8 cellular contexts compared by ENCODE assay signal in the genomic region with DNA sequence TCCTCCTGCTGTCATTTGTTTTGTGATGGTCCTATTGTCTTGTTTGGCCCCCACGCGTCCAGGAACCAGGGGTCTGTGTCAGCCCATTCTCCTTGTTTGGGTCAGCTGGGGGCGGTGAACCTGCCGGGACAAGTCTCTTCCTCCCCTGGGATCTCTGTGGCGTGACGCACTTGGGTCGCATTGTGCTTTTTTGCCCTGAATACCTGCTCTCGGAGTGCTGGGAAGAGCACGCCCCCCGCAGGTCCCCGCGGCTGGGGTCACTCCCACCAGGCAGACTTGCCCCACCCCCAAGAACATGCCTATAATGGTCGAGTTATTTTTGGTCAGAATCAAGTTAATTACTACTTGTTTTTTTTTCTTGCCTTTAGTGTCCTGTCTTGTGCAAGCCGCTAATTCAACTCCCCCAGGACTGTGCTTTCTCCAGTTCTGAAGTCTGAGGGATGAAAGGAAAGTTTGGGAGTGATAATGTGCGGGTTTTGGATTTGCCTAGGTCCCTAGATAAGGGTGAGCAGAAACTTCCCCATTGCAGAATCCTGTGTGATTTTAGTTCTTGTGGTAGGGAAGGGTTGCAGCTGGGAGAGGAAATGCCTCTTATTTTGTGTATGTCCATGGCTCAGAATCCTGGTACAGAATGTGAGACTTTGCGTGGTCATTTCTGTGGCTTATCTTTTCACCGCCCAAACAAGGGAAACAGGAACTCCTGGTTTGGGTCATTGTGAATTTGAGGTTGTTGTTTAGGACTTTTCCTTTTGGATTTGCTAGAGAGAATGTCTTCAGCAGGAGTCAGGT. TPM values are rescaled to one million over a fixed set of nuclear protein-coding genes. Genes with fewer than 3 reads are reported as not detected.
A peak's percentile ranks its signal among the peaks of the same experiment; 100 is the strongest.
DNase-seq lines count a peak whose midpoint lies in the region; ATAC-seq and TF ChIP-seq lines count a peak whose summit lies in the region.

No MANE protein-coding gene starts in this region.

- H3K9me3 ChIP-seq in OCI-LY7 (ENCODE audit: low read length) (no peaks in the 10 kb centered on the region), breast epithelium (no peaks in the 10 kb centered on the region)

- TF ChIP-seq POLR2A in breast epithelium (IDR thresholded peaks at IDR 0.05) = no peak

- ATAC-seq in HG02970 (IDR thresholded peaks at IDR 0.05; ENCODE audit: low FRiP score, unreplicated experiment) (peak; percentile 5), GM18858 (IDR thresholded peaks at IDR 0.05; ENCODE audit: unreplicated experiment) (no peak)
- no peak for ATAC-seq in stimulated activated naive CD8-positive, alpha-beta T cell treated with anti-CD3 and anti-CD28 coated beads, Interleukin-15, Interleukin-2, amounts not matched to agents 100 U/mL and 50 U/mL, for 24 hours

- H3K4me1 ChIP-seq in OCI-LY7 (ENCODE audit: insufficient read depth, low read length, poor library complexity, severe bottlenecking) (peaks cover 10% of the 10 kb centered on the region), breast epithelium (peaks cover 0 to 6% of the 10 kb centered on the region in 2 donors)

- intact Hi-C loops in OCI-LY7 (cut with micrococcal nuclease; ENCODE audit: unreplicated experiment) = no loop called here
- intact Hi-C loops in breast epithelium (cut with DNase I; ENCODE audit: low total_unique reads) = no loop called here

- H3K4me3 ChIP-seq in OCI-LY7 (ENCODE audit: low read depth, low read length, poor library complexity, severe bottlenecking) (peak overlapping the region; percentile 84), breast epithelium (peak overlapping the region; percentile 83 to 95 (median 90)), kidney epithelial cell (ENCODE audit: low read depth, low read length) (peak overlapping the region; percentile 74)

- H3K27ac Mint-ChIP-seq in activated T-cell treated with anti-CD3 and anti-CD28 coated beads, Interleukin-2, amount 50 U/mL, for 24 hours = peak overlapping the region; percentile 64

- no peaks in the 10 kb centered on the region for H3K9me3 Mint-ChIP-seq in activated T-cell treated with anti-CD3 and anti-CD28 coated beads, Interleukin-2, amount 50 U/mL, for 24 hours

- BruUV-seq in OCI-LY7 (replicated peaks; lab: Mats Ljungman, UMichigan) = TSS peak; percentile 63

- H3K9me2 ChIP-seq in OCI-LY7 (ENCODE audit: insufficient read depth, low read length) = no peaks in the 10 kb centered on the region

- H3K4me3 Mint-ChIP-seq in activated T-cell treated with anti-CD3 and anti-CD28 coated beads, Interleukin-2, amount 50 U/mL, for 24 hours = peak overlapping the region; percentile 87

- H3K4me1 Mint-ChIP-seq in activated T-cell treated with anti-CD3 and anti-CD28 coated beads, Interleukin-2, amount 50 U/mL, for 24 hours (ENCODE audit: low read depth) = peaks cover 20% of the 10 kb centered on the region

- TF ChIP-seq CTCF in OCI-LY7 (conservative IDR thresholded peaks at IDR 0.05; ENCODE audit: low read length) (peak; percentile 29; the same call in 1 of the 2 replicates), breast epithelium (IDR thresholded peaks at IDR 0.05) (no peak), kidney epithelial cell (IDR thresholded peaks at IDR 0.05; ENCODE audit: insufficient read depth, low read length, poor library complexity, severe bottlenecking) (no peak)

- H4K20me1 ChIP-seq in OCI-LY7 (ENCODE audit: insufficient read depth, low read length) = no peaks in the 10 kb centered on the region

- POLR2A ChIA-PET in OCI-LY7 (lab: Charles Lee) = interaction anchor here (0.5 to 1.2 kb wide), 5 partner anchors 9 to 177 kb away, joined by 3 read pairs; no protein-coding TSS in a partner anchor

- H3K79me2 ChIP-seq in OCI-LY7 (ENCODE audit: insufficient read depth, low read depth, low read length) = no peaks in the 10 kb centered on the region

- H3K36me3 Mint-ChIP-seq in activated T-cell treated with anti-CD3 and anti-CD28 coated beads, Interleukin-2, amount 50 U/mL, for 24 hours (ENCODE audit: low read depth) = peaks cover 3% of the 10 kb centered on the region

- no peaks in the 10 kb centered on the region for H3K27me3 ChIP-seq in breast epithelium
- H3K27me3 ChIP-seq in kidney epithelial cell (ENCODE audit: control insufficient read depth, insufficient read depth, low read length) = no peaks in the 10 kb centered on the region

- H2AFZ ChIP-seq in OCI-LY7 (ENCODE audit: low read length) = peak overlapping the region; percentile 91

- peak overlapping the region; percentile 99 for H3K4me2 ChIP-seq in OCI-LY7 (ENCODE audit: low read length)

- H3K36me3 ChIP-seq in OCI-LY7 (ENCODE audit: insufficient read depth, low read length) (no peaks in the 10 kb centered on the region), breast epithelium (no peaks in the 10 kb centered on the region), kidney epithelial cell (ENCODE audit: control insufficient read depth, insufficient read depth, low read length) (no peaks in the 10 kb centered on the region)

- H3K27me3 Mint-ChIP-seq in activated T-cell treated with anti-CD3 and anti-CD28 coated beads, Interleukin-2, amount 50 U/mL, for 24 hours = no peaks in the 10 kb centered on the region

- no peak for DNase-seq in activated T-cell treated with anti-CD3 and anti-CD28 coated beads, Interleukin-2, amount 50 U/mL, for 24 hours
- DNase-seq in activated T-cell treated with anti-CD3 and anti-CD28 coated beads, Interleukin-2, amount 50 U/mL, for 1 hour = no peak
- peak; percentile 55 for DNase-seq in OCI-LY7 (ENCODE audit: low spot score)
- peak in 1 of 2 donors; percentile 64 for DNase-seq in breast epithelium (ENCODE audit: low spot score in 2 of 2)
- DNase-seq in kidney epithelial cell (ENCODE audit: low read depth) = no peak
- peak; percentile 23 for DNase-seq in stimulated activated naive CD8-positive, alpha-beta T cell treated with anti-CD3 and anti-CD28 coated beads, Interleukin-15, Interleukin-2, amounts not matched to agents 100 U/mL and 50 U/mL, for 24 hours

- H3K27ac ChIP-seq in OCI-LY7 (ENCODE audit: low read depth, low read length, poor library complexity, severe bottlenecking) (peak overlapping the region; percentile 37), breast epithelium (peak overlapping the region; percentile 87 to 95)

- CTCF ChIA-PET in OCI-LY7 (lab: Charles Lee; ENCODE audit: unreplicated experiment) = interaction anchor here (1.1 kb wide), 1 partner anchor 50 kb away, joined by 3 read pairs; no protein-coding TSS in a partner anchor

RNA-seq across cellular contexts. Expression of a gene that starts 0.8 kb away (rescaled TPM):
- 1.4 and 1.6 TPM in 2 replicates for total RNA-seq in OCI-LY7 (2014; rRNA removed; shearing (Covaris generic))
- total RNA-seq in OCI-LY7 (2022) = 1.8 and 2.7 TPM in 2 replicates
- 10 to 100 TPM; 11.0 to 17.6 (median 16.7) TPM for total RNA-seq in breast epithelium
- 7.7 and 10.8 TPM in 2 replicates for total RNA-seq in kidney epithelial cell

RNA-seq across cellular contexts. Expression of a gene that starts 29.6 kb away (rescaled TPM):
- 3,539 and 4,609 TPM in 2 replicates for total RNA-seq in OCI-LY7 (2014; rRNA removed; shearing (Covaris generic))
- total RNA-seq in OCI-LY7 (2022) (3,837 and 3,887 TPM in 2 replicates), breast epithelium (1,000 to 10,000 TPM; 1,315 to 2,145 (median 2,047) TPM), kidney epithelial cell (2,289 and 2,366 TPM in 2 replicates)

Comparison
In these comparisons a context has a peak if more than half of its experiments do, and no peak if none do; other contexts are left out.
1. DNase-seq: peak in OCI-LY7 (single experiment) and stimulated activated naive CD8-positive, alpha-beta T cell treated with anti-CD3 and anti-CD28 coated beads, Interleukin-15, Interleukin-2, amounts not matched to agents 100 U/mL and 50 U/mL, for 24 hours (single experiment); none in activated T-cell treated with anti-CD3 and anti-CD28 coated beads, Interleukin-2, amount 50 U/mL, for 24 hours (single experiment), activated T-cell treated with anti-CD3 and anti-CD28 coated beads, Interleukin-2, amount 50 U/mL, for 1 hour (single experiment) and kidney epithelial cell (single experiment).
2. Peak in every context shown above with its lines, with median percentiles within 50 percentile points of each other: H3K4me3 ChIP-seq.